1 cellular context compared by ENCODE assay signal in the genomic region with DNA sequence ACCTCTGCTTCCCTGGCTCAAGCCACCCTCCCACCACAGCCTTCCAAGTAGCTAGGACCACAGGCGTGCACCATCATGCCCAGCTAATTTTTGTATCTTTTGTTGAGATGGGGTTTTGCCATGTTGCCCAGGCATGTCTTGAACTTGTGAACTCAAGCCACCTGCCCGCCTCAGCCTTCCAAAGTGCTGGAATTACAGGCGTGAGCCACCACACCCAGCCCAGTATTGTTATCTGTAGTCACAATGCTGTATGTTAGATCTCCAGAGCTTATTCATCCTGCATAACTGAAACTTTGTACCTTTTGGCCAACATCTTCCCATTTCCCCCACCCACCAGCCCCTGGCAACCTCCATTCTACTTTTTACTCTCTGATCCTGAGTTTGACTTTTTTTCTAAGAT.
TF ChIP-seq lines count a peak whose summit lies in the region.

No MANE protein-coding gene starts in this region.

TF ChIP-seq in IMR-90, 13 proteins besides CTCF, POLR2A, EP300 and RAD21 (continued from another document):
- TF ChIP-seq, protein P1, sequence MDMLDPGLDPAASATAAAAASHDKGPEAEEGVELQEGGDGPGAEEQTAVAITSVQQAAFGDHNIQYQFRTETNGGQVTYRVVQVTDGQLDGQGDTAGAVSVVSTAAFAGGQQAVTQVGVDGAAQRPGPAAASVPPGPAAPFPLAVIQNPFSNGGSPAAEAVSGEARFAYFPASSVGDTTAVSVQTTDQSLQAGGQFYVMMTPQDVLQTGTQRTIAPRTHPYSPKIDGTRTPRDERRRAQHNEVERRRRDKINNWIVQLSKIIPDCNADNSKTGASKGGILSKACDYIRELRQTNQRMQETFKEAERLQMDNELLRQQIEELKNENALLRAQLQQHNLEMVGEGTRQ (IDR thresholded peaks at IDR 0.05; ENCODE audit: low read depth, low read length): no peak
- TF ChIP-seq NFE2L2 (IDR thresholded peaks at IDR 0.05; ENCODE audit: low read depth, low read length) (no peak), MAZ (IDR thresholded peaks at IDR 0.05; ENCODE audit: borderline replicate concordance, low read depth, low read length) (no peak), MAFK (IDR thresholded peaks at IDR 0.05; ENCODE audit: low read depth, low read length) (no peak), SMC3 (IDR thresholded peaks at IDR 0.05; ENCODE audit: low read depth, low read length) (no peak), CHD1 (IDR thresholded peaks at IDR 0.05; ENCODE audit: low read depth, low read length) (no peak), FOS (IDR thresholded peaks at IDR 0.05; ENCODE audit: low read depth, low read length) (no peak), RFX5 (IDR thresholded peaks at IDR 0.05; ENCODE audit: low read depth, low read length) (no peak), CEBPB (IDR thresholded peaks at IDR 0.05; ENCODE audit: low read depth, low read length) (no peak), BHLHE40 (IDR thresholded peaks at IDR 0.05; ENCODE audit: low read depth, low read length) (no peak)
- TF ChIP-seq, protein P2, sequence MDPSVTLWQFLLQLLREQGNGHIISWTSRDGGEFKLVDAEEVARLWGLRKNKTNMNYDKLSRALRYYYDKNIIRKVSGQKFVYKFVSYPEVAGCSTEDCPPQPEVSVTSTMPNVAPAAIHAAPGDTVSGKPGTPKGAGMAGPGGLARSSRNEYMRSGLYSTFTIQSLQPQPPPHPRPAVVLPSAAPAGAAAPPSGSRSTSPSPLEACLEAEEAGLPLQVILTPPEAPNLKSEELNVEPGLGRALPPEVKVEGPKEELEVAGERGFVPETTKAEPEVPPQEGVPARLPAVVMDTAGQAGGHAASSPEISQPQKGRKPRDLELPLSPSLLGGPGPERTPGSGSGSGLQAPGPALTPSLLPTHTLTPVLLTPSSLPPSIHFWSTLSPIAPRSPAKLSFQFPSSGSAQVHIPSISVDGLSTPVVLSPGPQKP (IDR thresholded peaks at IDR 0.05; ENCODE audit: borderline replicate concordance, low read depth, low read length): no peak
TF ChIP-seq in IMR-90: peak in this region for 0.
